In genomic region chr19:34555447-34555846, GRCh38 we compare ENCODE assay signal across 10 cellular contexts.
A peak's percentile ranks its signal among the peaks of the same experiment; 100 is the strongest.
DNase-seq lines count a peak whose midpoint lies in the region; ATAC-seq and TF ChIP-seq lines count a peak whose summit lies in the region.
"Had no signal": no experiment of that assay in that cellular context is flagged by ENCODE, and none has a peak within 500 bp of the region (broad histone marks: within the 10 kb centered on the region; RNA-seq: fewer than 3 reads in every experiment).

No MANE protein-coding gene starts in this region.

- H3K4me3 Mint-ChIP-seq in neural crest cell: no peak overlapping the region

- H3K4me1 Mint-ChIP-seq in neural crest cell: no peaks in the 10 kb centered on the region

- TF ChIP-seq CTCF in astrocyte of the spinal cord (IDR thresholded peaks at IDR 0.05; ENCODE audit: low read depth, low read length) (peak; percentile 25), neural crest cell (conservative IDR thresholded peaks at IDR 0.05) (peak; percentile 46)

- H3K27me3 Mint-ChIP-seq in neural crest cell (ENCODE audit: low read depth): peaks cover 70% of the 10 kb centered on the region

- H3K4me3 ChIP-seq in astrocyte of the spinal cord (ENCODE audit: low read depth, low read length): no peak overlapping the region
- H3K4me3 ChIP-seq: BLaER1 treated with 17β-estradiol and CSF1 and Interleukin-3, amounts not matched to agents 10 nM and 100 nM had no signal

- ATAC-seq in GM21723 (IDR thresholded peaks at IDR 0.05; ENCODE audit: unreplicated experiment): no peak
- no peak for ATAC-seq in HG03175 (IDR thresholded peaks at IDR 0.05; ENCODE audit: unreplicated experiment)

- no peak overlapping the region for H3K27ac Mint-ChIP-seq in neural crest cell (ENCODE audit: unreplicated experiment)

- H3K9me3 Mint-ChIP-seq in neural crest cell: no peaks in the 10 kb centered on the region

- no peaks in the 10 kb centered on the region for H3K36me3 Mint-ChIP-seq in neural crest cell (ENCODE audit: low read depth)

- DNase-seq in NCI-H345 (lab: John Stamatoyannopoulos, UW) (peak; percentile 15), NCI-H345 treated with DMSO at 0.1 percent for 48 hours (lab: John Stamatoyannopoulos, UW; ENCODE audit: unreplicated experiment) (no peak), LHCN-M2 (ENCODE audit: low read depth) (peak; percentile 24), astrocyte of the spinal cord (ENCODE audit: low read depth, low spot score) (no peak), neural crest cell (ENCODE audit: low read depth, low spot score) (no peak), inferior parietal cortex (ENCODE audit: extremely low spot score) (no peak)
- DNase-seq: activated naive CD4-positive, alpha-beta T cell had no signal

- in situ Hi-C loops in astrocyte of the spinal cord (cut with HindIII; ENCODE audit: low sequenced_read_pairs): no loop called here

Comparison
In these comparisons a context has a peak if more than half of its experiments do, and no peak if none do; other contexts are left out.
1. DNase-seq: peak in NCI-H345 (single experiment) and LHCN-M2 (single experiment); none in NCI-H345 treated with DMSO at 0.1 percent for 48 hours (single experiment), astrocyte of the spinal cord (single experiment), neural crest cell (single experiment) and inferior parietal cortex (single experiment).